Comparison of ENCODE assay signal across 17 cellular contexts in the genomic region with DNA sequence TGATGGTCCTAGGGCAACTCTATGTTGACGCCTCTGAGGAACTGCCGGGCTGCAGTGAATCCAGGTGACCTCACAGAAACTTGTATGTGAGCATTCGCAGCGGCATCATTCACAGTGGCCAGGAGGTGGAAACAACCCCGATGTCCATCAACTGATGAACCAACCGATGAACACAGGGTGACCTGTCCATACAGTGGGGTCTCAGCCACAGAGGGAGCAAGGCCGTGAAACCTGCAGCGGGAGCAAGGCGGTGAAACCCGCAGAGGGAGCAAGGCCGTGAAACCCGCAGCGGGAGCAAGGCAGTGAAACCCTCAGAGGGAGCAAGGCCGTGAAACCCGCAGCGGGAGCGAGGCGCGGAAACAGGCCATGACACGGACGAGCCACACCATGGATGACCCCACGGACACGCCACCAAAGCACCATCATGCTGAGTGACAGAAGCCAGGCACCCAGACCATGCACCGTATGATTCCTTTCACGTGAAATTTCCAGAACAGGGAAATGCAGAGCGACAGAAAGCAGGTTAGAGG.
DNase-seq lines count a peak whose midpoint lies in the region; ATAC-seq and TF ChIP-seq lines count a peak whose summit lies in the region.
"Had no signal": no experiment of that assay in that cellular context is flagged by ENCODE, and none has a peak within 500 bp of the region (broad histone marks: within the 10 kb centered on the region; RNA-seq: fewer than 3 reads in every experiment).

No MANE protein-coding gene starts in this region.

- peaks cover 15% of the 10 kb centered on the region for H3K4me1 Mint-ChIP-seq in nephron progenitor cell

- intact Hi-C loops in thyroid gland (cut with DNase I), result no loop called here

- peak overlapping the region; percentile 94 to 98 (median 95) for H3K27ac ChIP-seq in thyroid gland

- H3K36me3 Mint-ChIP-seq in nephron progenitor cell (ENCODE audit: low read depth), result peaks cover 15% of the 10 kb centered on the region
- H3K36me3 Mint-ChIP-seq: CD4-positive, CD25-positive, alpha-beta regulatory T cell; CD8-positive, alpha-beta memory T cell; IgD-negative memory B cell had no signal

- WGBS in thyroid gland, 2 donors, result 94 to 95% methylated on average over 25 to 26 of the region's 26 CpGs

- H3K4me3 ChIP-seq in thyroid gland (replicated peaks in 1 of 3), result no peak overlapping the region
- H3K4me3 ChIP-seq: GM23338 had no signal

- TF ChIP-seq POLR2A in thyroid gland (IDR thresholded peaks at IDR 0.05), result no peak

- ATAC-seq in left lobe of liver (no peak), GM21515 (IDR thresholded peaks at IDR 0.05; ENCODE audit: unreplicated experiment) (no peak), HG03439 (IDR thresholded peaks at IDR 0.05; ENCODE audit: unreplicated experiment) (no peak)
- ATAC-seq: GM23338, HepG2 had no signal

- H3K4me3 Mint-ChIP-seq in nephron progenitor cell, result no peak overlapping the region
- H3K4me3 Mint-ChIP-seq: CD8-positive, alpha-beta memory T cell; GM23338; IgD-negative memory B cell had no signal

- peak; percentile 27 for DNase-seq in left lobe of liver (ENCODE audit: low spot score)
- DNase-seq in nephron progenitor cell, result no peak
- no peak for DNase-seq in thyroid gland
- no peak for DNase-seq in DMS153 treated with DMSO at 0.1 percent for 48 hours (lab: John Stamatoyannopoulos, UW; ENCODE audit: unreplicated experiment)
- DNase-seq: ACHN; BE2C; C1 segment of cervical spinal cord; CD4-positive, CD25-positive, alpha-beta regulatory T cell; CD8-positive, alpha-beta memory T cell; COR-L47; DMS 273 treated with DMSO at 0.1 percent for 48 hours; HCEC 1CT had no signal

- TF ChIP-seq CTCF in nephron progenitor cell (IDR thresholded peaks at IDR 0.05), result no peak
- TF ChIP-seq CTCF in thyroid gland (IDR thresholded peaks at IDR 0.05), result no peak

- H3K9me3 ChIP-seq in thyroid gland, result no peaks in the 10 kb centered on the region
- H3K9me3 ChIP-seq: BE2C had no signal

- peaks cover 2% of the 10 kb centered on the region for H3K27me3 Mint-ChIP-seq in nephron progenitor cell (ENCODE audit: low read depth, poor library complexity)

- H3K36me3 ChIP-seq in thyroid gland, result no peaks in the 10 kb centered on the region
- H3K36me3 ChIP-seq: BE2C had no signal

- peak overlapping the region; percentile 61 for H3K27ac Mint-ChIP-seq in nephron progenitor cell
- H3K27ac Mint-ChIP-seq: CD4-positive, CD25-positive, alpha-beta regulatory T cell; GM23338; IgD-negative memory B cell had no signal

- H3K9me3 Mint-ChIP-seq in nephron progenitor cell, result no peaks in the 10 kb centered on the region
- H3K9me3 Mint-ChIP-seq: CD4-positive, CD25-positive, alpha-beta regulatory T cell; CD8-positive, alpha-beta memory T cell had no signal

- H3K4me1 ChIP-seq in thyroid gland, result peaks cover 41 to 62% of the 10 kb centered on the region in 2 donors
- H3K4me1 ChIP-seq: BE2C had no signal

- no peaks in the 10 kb centered on the region for H3K27me3 ChIP-seq in thyroid gland
- H3K27me3 ChIP-seq: BE2C had no signal
